Comparison of ENCODE assay signal across 1 cellular context in the genomic region with DNA sequence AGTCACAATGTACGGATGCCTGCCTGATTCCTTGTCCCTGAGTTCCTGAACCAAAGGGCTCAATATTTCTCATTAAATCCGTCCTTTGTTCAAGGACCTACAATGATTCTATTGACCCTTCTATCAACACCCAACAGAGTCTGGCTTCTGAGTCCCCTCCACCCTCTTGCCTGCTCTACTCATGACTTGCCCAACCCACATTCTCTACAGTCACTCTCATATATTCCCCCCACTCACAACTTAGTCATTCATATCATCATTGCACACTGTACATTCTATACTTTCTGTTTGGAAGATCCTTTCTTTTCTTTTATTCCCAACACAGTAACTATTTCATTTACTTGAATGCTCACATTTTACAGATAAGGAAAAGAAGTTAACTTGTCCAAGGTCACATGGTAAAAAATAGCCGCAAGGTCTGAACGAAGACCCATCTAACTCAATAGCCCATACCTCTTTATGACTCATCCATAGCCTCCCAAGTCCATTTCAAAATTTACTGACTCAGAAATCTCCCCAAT.
TF ChIP-seq lines count a peak whose summit lies in the region.

No MANE protein-coding gene starts in this region.

TF ChIP-seq in GM12878, 131 proteins besides CTCF, POLR2A, EP300 and RAD21:
- TF ChIP-seq STAT1 (conservative IDR thresholded peaks at IDR 0.05) = no peak
- no peak for TF ChIP-seq NFXL1 (IDR thresholded peaks at IDR 0.05; ENCODE audit: borderline replicate concordance)
- TF ChIP-seq IKZF1 (conservative IDR thresholded peaks at IDR 0.05) = no peak
- TF ChIP-seq MEF2B (IDR thresholded peaks at IDR 0.05; ENCODE audit: partially characterized antibody, poor library complexity, severe bottlenecking) = no peak
- TF ChIP-seq SMAD5 (IDR thresholded peaks at IDR 0.05; ENCODE audit: low read depth) = no peak
- no peak for TF ChIP-seq KAT2A (conservative IDR thresholded peaks at IDR 0.05; ENCODE audit: control insufficient read depth, low read depth, low read length)
- no peak for TF ChIP-seq TCF3 (IDR thresholded peaks at IDR 0.05; ENCODE audit: borderline replicate concordance, insufficient read depth, low read depth, low read length)
- no peak for TF ChIP-seq SPI1 (IDR thresholded peaks at IDR 0.05; ENCODE audit: borderline replicate concordance, insufficient read depth, low read depth, low read length)
- TF ChIP-seq E4F1 (IDR thresholded peaks at IDR 0.05; ENCODE audit: borderline replicate concordance, partially characterized antibody) = no peak
